In the genomic region with DNA sequence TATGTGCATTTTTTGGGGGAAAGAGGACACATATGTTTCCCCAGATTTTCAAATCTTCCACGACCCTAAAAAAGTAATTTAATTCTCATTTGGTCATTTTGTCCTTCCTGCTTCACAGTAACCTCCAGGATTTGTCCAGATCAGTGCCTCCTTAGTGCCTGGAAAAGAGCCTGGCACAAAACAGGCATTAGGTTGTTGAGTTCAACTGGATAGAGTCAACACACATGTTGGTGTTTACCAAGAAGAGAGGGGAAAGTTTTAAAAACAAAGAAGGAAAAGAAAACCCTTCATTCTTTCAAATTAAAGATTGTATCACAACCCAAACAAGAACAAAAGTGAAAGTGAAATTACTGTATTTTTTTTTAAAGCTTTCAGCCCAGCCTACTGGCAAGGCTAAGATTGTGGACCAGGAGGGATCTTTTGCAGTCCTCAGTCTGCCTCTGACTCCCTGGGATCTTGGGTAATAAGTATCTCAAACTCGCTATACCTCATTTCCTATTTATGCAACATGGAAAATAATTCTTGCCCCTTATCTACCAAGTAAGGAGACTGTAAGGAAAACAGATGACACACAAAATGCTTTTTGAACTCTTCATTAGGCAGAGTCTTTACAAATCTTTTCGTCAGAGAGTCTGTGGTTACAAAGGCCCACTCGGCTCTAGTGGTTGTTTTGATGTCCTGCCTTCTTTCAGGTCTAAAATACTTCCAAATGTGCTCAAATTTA, we compare ENCODE assay signal across 1 cellular context.
TF ChIP-seq lines count a peak whose summit lies in the region.

No MANE protein-coding gene starts in this region.

TF ChIP-seq in GM23338, 12 proteins besides CTCF, POLR2A, EP300 and RAD21:
- TF ChIP-seq, protein P1, sequence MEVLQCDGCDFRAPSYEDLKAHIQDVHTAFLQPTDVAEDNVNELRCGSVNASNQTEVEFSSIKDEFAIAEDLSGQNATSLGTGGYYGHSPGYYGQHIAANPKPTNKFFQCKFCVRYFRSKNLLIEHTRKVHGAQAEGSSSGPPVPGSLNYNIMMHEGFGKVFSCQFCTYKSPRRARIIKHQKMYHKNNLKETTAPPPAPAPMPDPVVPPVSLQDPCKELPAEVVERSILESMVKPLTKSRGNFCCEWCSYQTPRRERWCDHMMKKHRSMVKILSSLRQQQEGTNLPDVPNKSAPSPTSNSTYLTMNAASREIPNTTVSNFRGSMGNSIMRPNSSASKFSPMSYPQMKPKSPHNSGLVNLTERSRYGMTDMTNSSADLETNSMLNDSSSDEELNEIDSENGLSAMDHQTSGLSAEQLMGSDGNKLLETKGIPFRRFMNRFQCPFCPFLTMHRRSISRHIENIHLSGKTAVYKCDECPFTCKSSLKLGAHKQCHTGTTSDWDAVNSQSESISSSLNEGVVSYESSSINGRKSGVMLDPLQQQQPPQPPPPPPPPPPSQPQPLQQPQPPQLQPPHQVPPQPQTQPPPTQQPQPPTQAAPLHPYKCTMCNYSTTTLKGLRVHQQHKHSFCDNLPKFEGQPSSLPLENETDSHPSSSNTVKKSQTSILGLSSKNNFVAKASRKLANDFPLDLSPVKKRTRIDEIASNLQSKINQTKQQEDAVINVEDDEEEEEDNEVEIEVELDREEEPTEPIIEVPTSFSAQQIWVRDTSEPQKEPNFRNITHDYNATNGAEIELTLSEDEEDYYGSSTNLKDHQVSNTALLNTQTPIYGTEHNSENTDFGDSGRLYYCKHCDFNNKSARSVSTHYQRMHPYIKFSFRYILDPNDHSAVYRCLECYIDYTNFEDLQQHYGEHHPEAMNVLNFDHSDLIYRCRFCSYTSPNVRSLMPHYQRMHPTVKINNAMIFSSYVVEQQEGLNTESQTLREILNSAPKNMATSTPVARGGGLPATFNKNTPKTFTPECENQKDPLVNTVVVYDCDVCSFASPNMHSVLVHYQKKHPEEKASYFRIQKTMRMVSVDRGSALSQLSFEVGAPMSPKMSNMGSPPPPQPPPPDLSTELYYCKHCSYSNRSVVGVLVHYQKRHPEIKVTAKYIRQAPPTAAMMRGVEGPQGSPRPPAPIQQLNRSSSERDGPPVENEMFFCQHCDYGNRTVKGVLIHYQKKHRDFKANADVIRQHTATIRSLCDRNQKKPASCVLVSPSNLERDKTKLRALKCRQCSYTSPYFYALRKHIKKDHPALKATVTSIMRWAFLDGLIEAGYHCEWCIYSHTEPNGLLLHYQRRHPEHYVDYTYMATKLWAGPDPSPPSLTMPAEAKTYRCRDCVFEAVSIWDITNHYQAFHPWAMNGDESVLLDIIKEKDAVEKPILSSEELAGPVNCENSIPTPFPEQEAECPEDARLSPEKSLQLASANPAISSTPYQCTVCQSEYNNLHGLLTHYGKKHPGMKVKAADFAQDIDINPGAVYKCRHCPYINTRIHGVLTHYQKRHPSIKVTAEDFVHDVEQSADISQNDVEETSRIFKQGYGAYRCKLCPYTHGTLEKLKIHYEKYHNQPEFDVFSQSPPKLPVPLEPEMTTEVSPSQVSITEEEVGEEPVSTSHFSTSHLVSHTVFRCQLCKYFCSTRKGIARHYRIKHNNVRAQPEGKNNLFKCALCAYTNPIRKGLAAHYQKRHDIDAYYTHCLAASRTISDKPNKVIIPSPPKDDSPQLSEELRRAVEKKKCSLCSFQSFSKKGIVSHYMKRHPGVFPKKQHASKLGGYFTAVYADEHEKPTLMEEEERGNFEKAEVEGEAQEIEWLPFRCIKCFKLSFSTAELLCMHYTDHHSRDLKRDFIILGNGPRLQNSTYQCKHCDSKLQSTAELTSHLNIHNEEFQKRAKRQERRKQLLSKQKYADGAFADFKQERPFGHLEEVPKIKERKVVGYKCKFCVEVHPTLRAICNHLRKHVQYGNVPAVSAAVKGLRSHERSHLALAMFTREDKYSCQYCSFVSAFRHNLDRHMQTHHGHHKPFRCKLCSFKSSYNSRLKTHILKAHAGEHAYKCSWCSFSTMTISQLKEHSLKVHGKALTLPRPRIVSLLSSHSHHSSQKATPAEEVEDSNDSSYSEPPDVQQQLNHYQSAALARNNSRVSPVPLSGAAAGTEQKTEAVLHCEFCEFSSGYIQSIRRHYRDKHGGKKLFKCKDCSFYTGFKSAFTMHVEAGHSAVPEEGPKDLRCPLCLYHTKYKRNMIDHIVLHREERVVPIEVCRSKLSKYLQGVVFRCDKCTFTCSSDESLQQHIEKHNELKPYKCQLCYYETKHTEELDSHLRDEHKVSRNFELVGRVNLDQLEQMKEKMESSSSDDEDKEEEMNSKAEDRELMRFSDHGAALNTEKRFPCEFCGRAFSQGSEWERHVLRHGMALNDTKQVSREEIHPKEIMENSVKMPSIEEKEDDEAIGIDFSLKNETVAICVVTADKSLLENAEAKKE (CRISPR knock-in tag; IDR thresholded peaks at IDR 0.05) = no peak
- no peak for TF ChIP-seq EZH2phosphoT487 (IDR thresholded peaks at IDR 0.05; ENCODE audit: unreplicated experiment)
- no peak for TF ChIP-seq ETS1 (IDR thresholded peaks at IDR 0.05)
- TF ChIP-seq STAT1 (IDR thresholded peaks at IDR 0.05; ENCODE audit: unreplicated experiment) = no peak
- TF ChIP-seq JUNB (IDR thresholded peaks at IDR 0.05; ENCODE audit: unreplicated experiment) = no peak
- TF ChIP-seq EZH2 (IDR thresholded peaks at IDR 0.05; ENCODE audit: low read depth, unreplicated experiment) = no peak
- no peak for TF ChIP-seq POLR2AphosphoS5 (IDR thresholded peaks at IDR 0.05; ENCODE audit: low read depth)
